In genomic region chr1:64505944-64506658, GRCh38 we compare ENCODE assay signal across 8 cellular contexts.
A peak's percentile ranks its signal among the peaks of the same experiment; 100 is the strongest.
DNase-seq lines count a peak whose midpoint lies in the region; ATAC-seq lines count a peak whose summit lies in the region.

No MANE protein-coding gene starts in this region.

- peak overlapping the region; percentile 66; the same call in 1 of the 2 replicates for H3K9ac ChIP-seq in iPS-20b (ENCODE audit: low read depth, low read length)

- DNase-seq in ELR (ENCODE audit: low read depth) (peak; percentile 22), NCI-H524 (lab: John Stamatoyannopoulos, UW) (peak; percentile 87 to 94), hippocampal formation (lab: John Stamatoyannopoulos, UW) (no peak)
- DNase-seq in stimulated activated CD4-positive, alpha-beta T cell treated with anti-CD3 and anti-CD28 coated beads, TNF-alpha, amount 100 ng/mL, for 48 hours (ENCODE audit: low read depth in 3 of 3): peak in 2 of 3 donors; percentile 2 to 8

- peaks cover 17% of the 10 kb centered on the region for H3K27me3 ChIP-seq in iPS-20b (ENCODE audit: insufficient read depth, low read length)

- H3K4me1 ChIP-seq in iPS-20b (ENCODE audit: insufficient read depth, low read length): peaks cover 68% of the 10 kb centered on the region

- no peaks in the 10 kb centered on the region for H3K9me3 ChIP-seq in iPS-20b (ENCODE audit: insufficient read depth, low read depth, low read length)

- H3K36me3 ChIP-seq in iPS-20b (ENCODE audit: insufficient read depth, low read depth, low read length): 0 out of 2 replicates have a peak, but pooled peaks cover 5% of the 10 kb centered on the region

- H3K4me3 ChIP-seq in iPS-20b (ENCODE audit: low read length): peak overlapping the region; percentile 63

- ATAC-seq in GM18502 (IDR thresholded peaks at IDR 0.05; ENCODE audit: poor library complexity, unreplicated experiment) (no peak), GM21576 (IDR thresholded peaks at IDR 0.05; ENCODE audit: unreplicated experiment) (no peak)

- H3K27ac ChIP-seq in angular gyrus (ENCODE audit: low read depth, low read length): peak overlapping the region; percentile 3
- no peak overlapping the region for H3K27ac ChIP-seq in iPS-20b (ENCODE audit: low read length)

Comparison
In these comparisons a context has a peak if more than half of its experiments do, and no peak if none do; other contexts are left out.
1. DNase-seq: peak in ELR (single experiment), NCI-H524 (2 of 2) and stimulated activated CD4-positive, alpha-beta T cell treated with anti-CD3 and anti-CD28 coated beads, TNF-alpha, amount 100 ng/mL, for 48 hours (2 of 3); none in hippocampal formation (0 of 2).